ENCODE assay signal across 1 cellular context in genomic region chr12:24197517-24197916, GRCh38.
TF ChIP-seq lines count a peak whose summit lies in the region.

No MANE protein-coding gene starts in this region.

TF ChIP-seq in GM23338, 12 proteins besides CTCF, POLR2A, EP300 and RAD21 (continued from another document):
- TF ChIP-seq ZNF462 (CRISPR knock-in tag; IDR thresholded peaks at IDR 0.05) (no peak), REST (IDR thresholded peaks at IDR 0.05; ENCODE audit: unreplicated experiment) (no peak), ETS1 (IDR thresholded peaks at IDR 0.05) (no peak), EZH2 (IDR thresholded peaks at IDR 0.05; ENCODE audit: low read depth, unreplicated experiment) (no peak), CREB1 (CRISPR knock-in tag; IDR thresholded peaks at IDR 0.05; ENCODE audit: low read depth) (no peak), ZNF331 (CRISPR knock-in tag; IDR thresholded peaks at IDR 0.05; ENCODE audit: low read depth) (no peak), NANOG (IDR thresholded peaks at IDR 0.05; ENCODE audit: borderline replicate concordance) (no peak), POLR2AphosphoS5 (IDR thresholded peaks at IDR 0.05; ENCODE audit: low read depth) (no peak), EZH2phosphoT487 (IDR thresholded peaks at IDR 0.05; ENCODE audit: unreplicated experiment) (no peak), ZNF114 (CRISPR knock-in tag; IDR thresholded peaks at IDR 0.05) (no peak)
